ENCODE assay signal across 2 cellular contexts in genomic region chr16:4814046-4814445, GRCh38.
TF ChIP-seq lines count a peak whose summit lies in the region.

No MANE protein-coding gene starts in this region.

TF ChIP-seq in GM12878, 131 proteins besides CTCF, POLR2A, EP300 and RAD21:
- no peak for TF ChIP-seq CEBPB (IDR thresholded peaks at IDR 0.05; ENCODE audit: borderline replicate concordance in 1 of 2, low read depth in 2 of 2, low read length in 2 of 2)
- no peak for TF ChIP-seq MEF2A (IDR thresholded peaks at IDR 0.05; ENCODE audit: insufficient read depth, low read depth, low read length)
- TF ChIP-seq SMC3 (IDR thresholded peaks at IDR 0.05; ENCODE audit: borderline replicate concordance, low read length) = no peak
- no peak for TF ChIP-seq ZBTB40 (IDR thresholded peaks at IDR 0.05; ENCODE audit: borderline replicate concordance)
- TF ChIP-seq ZZZ3 (IDR thresholded peaks at IDR 0.05; ENCODE audit: control insufficient read depth, insufficient read length, low read depth) = no peak
- no peak for TF ChIP-seq ETV6 (conservative IDR thresholded peaks at IDR 0.05 in 1 of 2, IDR thresholded peaks at IDR 0.05 in 1 of 2; ENCODE audit: borderline replicate concordance in 1 of 2, low read depth in 1 of 2)
- TF ChIP-seq BCL11A (IDR thresholded peaks at IDR 0.05; ENCODE audit: low read depth, low read length) = no peak
- no peak for TF ChIP-seq MTA3 (IDR thresholded peaks at IDR 0.05; ENCODE audit: borderline replicate concordance, low read length)
- no peak for TF ChIP-seq ZNF384 (IDR thresholded peaks at IDR 0.05; ENCODE audit: borderline replicate concordance, low read depth, low read length)
- no peak for TF ChIP-seq BMI1 (IDR thresholded peaks at IDR 0.05; ENCODE audit: borderline replicate concordance)

TF ChIP-seq in GM12891, 5 proteins besides CTCF, POLR2A, EP300 and RAD21:
- no peak for TF ChIP-seq SPI1 (IDR thresholded peaks at IDR 0.05; ENCODE audit: low read depth, low read length)
- TF ChIP-seq TAF1 (IDR thresholded peaks at IDR 0.05; ENCODE audit: low read depth, low read length) = no peak
- TF ChIP-seq POU2F2 (IDR thresholded peaks at IDR 0.05; ENCODE audit: low read depth, low read length) = no peak
- no peak for TF ChIP-seq POLR2AphosphoS5 (IDR thresholded peaks at IDR 0.05; ENCODE audit: low read depth, low read length)
- no peak for TF ChIP-seq PAX5 (IDR thresholded peaks at IDR 0.05; ENCODE audit: insufficient read depth, low read length, severe bottlenecking)
